In genomic region chr11:133927690-133928627, GRCh38 we compare ENCODE assay signal across 8 cellular contexts. TPM values are rescaled to one million over a fixed set of nuclear protein-coding genes. Genes with fewer than 3 reads are reported as not detected.
DNase-seq lines count a peak whose midpoint lies in the region; ATAC-seq, FAIRE-seq and TF ChIP-seq lines count a peak whose summit lies in the region.

No MANE protein-coding gene starts in this region.

- in situ Hi-C loops in IMR-90 (cut with MboI; ENCODE audit: low sequenced_read_pairs) = loop anchor here (10.0 kb wide), 1 partner anchor 217 kb away; no protein-coding TSS in a partner anchor

- DNase-seq in DMS53 treated with DMSO at 0.1 percent for 48 hours (lab: John Stamatoyannopoulos, UW; ENCODE audit: unreplicated experiment) (peak; percentile 79), IMR-90 (peak; percentile 39), PC-9 (peak in 1 of 2 experiments; percentile 37), frontal cortex (ENCODE audit: low spot score in 2 of 2) (peak; percentile 68 to 82), posterior cingulate gyrus (peak; percentile 54 to 97 (median 76)), urothelium cell line (ENCODE audit: low spot score) (peak; percentile 73)
- DNase-seq in activated T-helper 9 cell treated with anti-CD3 and anti-CD28 coated beads, Interleukin-2, amount 50 U/mL, for 16 hours (ENCODE audit: low read depth) = peak; percentile 45

- H2BK120ac ChIP-seq in IMR-90 (ENCODE audit: low read depth, low read length) = no peak overlapping the region

- no peak overlapping the region for H3K56ac ChIP-seq in IMR-90 (ENCODE audit: extremely low read depth, insufficient read depth, low read length)

- TF ChIP-seq POLR2A in IMR-90 (IDR thresholded peaks at IDR 0.05; ENCODE audit: low read depth, low read length) = no peak

- 20% methylated on average over 11 of the region's 36 CpGs; no CpG with 5 or more reads in 1 of the 2 experiments for WGBS in IMR-90 (ENCODE audit: extremely low coverage in 2 of 2, insufficient read length in 1 of 2), 2 experiments

- no peaks in the 10 kb centered on the region for H3K9me1 ChIP-seq in IMR-90 (ENCODE audit: insufficient read depth, low read length)

- H2BK5ac ChIP-seq in IMR-90 (ENCODE audit: low read depth, low read length, poor library complexity, severe bottlenecking) = no peak overlapping the region

- no peak overlapping the region for H2BK20ac ChIP-seq in IMR-90 (ENCODE audit: low read depth, low read length)

- H4K20me1 ChIP-seq in IMR-90 (ENCODE audit: insufficient read depth, low read length) (no peaks in the 10 kb centered on the region), PC-9 (ENCODE audit: insufficient read depth) (no peaks in the 10 kb centered on the region)

- TF ChIP-seq CTCF in IMR-90 (conservative IDR thresholded peaks at IDR 0.05; ENCODE audit: low read depth, low read length) (peak; percentile 81), PC-9 (conservative IDR thresholded peaks at IDR 0.05) (peak; percentile 78)

- H3K9me3 ChIP-seq in IMR-90 (ENCODE audit: control insufficient read depth, insufficient read depth, low read length) = no peaks in the 10 kb centered on the region
- H3K9me3 ChIP-seq in PC-9 (ENCODE audit: insufficient read depth, low read depth) = no peaks in the 10 kb centered on the region

- no peaks in the 10 kb centered on the region for H3K79me2 ChIP-seq in PC-9 (ENCODE audit: low read depth)

- H3K4me2 ChIP-seq in IMR-90 (ENCODE audit: low read depth, low read length) (peak overlapping the region; percentile 74), PC-9 (no peak overlapping the region)

- H3K79me1 ChIP-seq in IMR-90 (ENCODE audit: low read depth in 1 of 2, low read length in 2 of 2) = no peaks in the 10 kb centered on the region

- no peak overlapping the region for H3K14ac ChIP-seq in IMR-90 (replicated peaks; ENCODE audit: low read depth, low read length)

- H3K9me2 ChIP-seq in PC-9 (ENCODE audit: insufficient read depth) = no peaks in the 10 kb centered on the region

- intact Hi-C loops in IMR-90 (cut with micrococcal nuclease) (loop anchor here (1.0 to 10.0 kb wide), 3 partner anchors 117 to 297 kb away; partner anchors contain the start of genes NCAPD3 and VPS26B), PC-9 (cut with micrococcal nuclease; ENCODE audit: unreplicated experiment) (loop anchor here (5.0 kb wide), 1 partner anchor 219 kb away; no protein-coding TSS in a partner anchor), posterior cingulate gyrus (cut with DNase I) (loop anchor here (5.0 kb wide), 2 partner anchors 119 to 209 kb away; no protein-coding TSS in a partner anchor)

- H3K27me3 ChIP-seq in IMR-90 (ENCODE audit: control insufficient read depth, insufficient read depth, low read length) (no peaks in the 10 kb centered on the region), PC-9 (ENCODE audit: insufficient read depth, low read depth) (peaks cover 91% of the 10 kb centered on the region)

- no peak overlapping the region for H4K91ac ChIP-seq in IMR-90 (ENCODE audit: insufficient read depth, low read depth, low read length)

- H3K36me3 ChIP-seq in IMR-90 (ENCODE audit: control insufficient read depth, insufficient read depth, low read length) = no peaks in the 10 kb centered on the region
- no peaks in the 10 kb centered on the region for H3K36me3 ChIP-seq in PC-9 (ENCODE audit: low read depth)

- no peak overlapping the region for H4K5ac ChIP-seq in IMR-90 (ENCODE audit: low read depth, low read length)

- TF ChIP-seq RAD21 in IMR-90 (IDR thresholded peaks at IDR 0.05; ENCODE audit: low read length) = peak; percentile 87

- dilution Hi-C loops in IMR-90 (cut with HindIII; ENCODE audit: low sequenced_read_pairs, unreplicated experiment) = no loop called here

- POLR2A ChIA-PET in IMR-90 (lab: Charles Lee; ENCODE audit: unreplicated experiment) = no interaction called here
- POLR2A ChIA-PET in PC-9 (lab: Charles Lee; ENCODE audit: unreplicated experiment) = no interaction called here

- no peak overlapping the region for H3K4ac ChIP-seq in IMR-90 (ENCODE audit: low read depth, low read length)

- H2BK15ac ChIP-seq in IMR-90 (ENCODE audit: low read depth, low read length) = no peak overlapping the region

- H2AFZ ChIP-seq in IMR-90 (replicated peaks; ENCODE audit: low read length, poor library complexity) (peak overlapping the region; percentile 47), PC-9 (no peak overlapping the region)

- no peak overlapping the region for H2AK9ac ChIP-seq in IMR-90 (replicated peaks; ENCODE audit: low read depth, low read length, poor library complexity)

- BruUV-seq in IMR-90 (replicated peaks; lab: Mats Ljungman, UMichigan) (no TSS peak), PC-9 (replicated peaks; lab: Mats Ljungman, UMichigan) (no TSS peak)

- ATAC-seq in GM21515 (IDR thresholded peaks at IDR 0.05; ENCODE audit: unreplicated experiment) (peak; percentile 78), IMR-90 (ENCODE audit: low read depth) (peak; percentile 99)

- H3K4me1 ChIP-seq in IMR-90 (ENCODE audit: control insufficient read depth, insufficient read depth, low read length) (no peaks in the 10 kb centered on the region), PC-9 (replicated peaks; ENCODE audit: insufficient read depth) (no peaks in the 10 kb centered on the region)

- no peak overlapping the region for H3K4me3 ChIP-seq in IMR-90 (ENCODE audit: insufficient read depth, low read depth, low read length)
- no peak overlapping the region for H3K4me3 ChIP-seq in PC-9

- H3F3A ChIP-seq in PC-9 (ENCODE audit: insufficient read depth, low read depth) = no peaks in the 10 kb centered on the region

- H4K8ac ChIP-seq in IMR-90 (ENCODE audit: low read depth in 2 of 2, low read length in 2 of 2) = no peak overlapping the region

- CTCF ChIA-PET in IMR-90 (lab: Yijun Ruan, JAX) = interaction anchor here (0.5 to 0.6 kb wide), 2 partner anchors 109 to 278 kb away, joined by 3 to 4 read pairs; no protein-coding TSS in a partner anchor
- CTCF ChIA-PET in PC-9 (lab: Charles Lee) = no interaction called here

- no peak overlapping the region for H3K18ac ChIP-seq in IMR-90 (ENCODE audit: low read depth, low read length)

- H2AK5ac ChIP-seq in IMR-90 (ENCODE audit: low read depth, low read length) = no peak overlapping the region

- no peak overlapping the region for H3K9ac ChIP-seq in IMR-90 (ENCODE audit: low read depth, low read length)

- no peak overlapping the region for H3K23ac ChIP-seq in IMR-90 (ENCODE audit: low read depth, low read length)

- no peak overlapping the region for H3K27ac ChIP-seq in IMR-90 (ENCODE audit: insufficient read depth, low read length)
- no peak overlapping the region for H3K27ac ChIP-seq in PC-9

- FAIRE-seq in frontal cortex (lab: Jason Lieb, UNC) (no peak), urothelium cell line (lab: Jason Lieb, UNC) (no peak)

TF ChIP-seq in IMR-90, 13 proteins besides CTCF, POLR2A, EP300 and RAD21:
- TF ChIP-seq BHLHE40 (IDR thresholded peaks at IDR 0.05; ENCODE audit: low read depth, low read length) (no peak), SMC3 (IDR thresholded peaks at IDR 0.05; ENCODE audit: low read depth, low read length) (peak; percentile 73)

RNA-seq across cellular contexts. Expression of gene IGSF9B, which starts 28.8 kb away (rescaled TPM):
- total RNA-seq in IMR-90 (2012; rRNA removed) (under 0.01 TPM in 1 of 2 replicates, not detected in the other), PC-9 (2021) (not detected in 2 replicates), frontal cortex (6.9 TPM)
- 0.10 and 0.13 TPM in 2 replicates for polyA plus RNA-seq in IMR-90 (2012; rRNA removed)
- polyA plus RNA-seq in IMR-90 (2012; cell fraction: cytosol; rRNA removed) = 0.07 TPM in 1 of 2 replicates, not detected in the other
- 0.47 and 0.55 TPM in 2 replicates for polyA plus RNA-seq in IMR-90 (2012; cell fraction: nucleus; rRNA removed; ENCODE audit: low replicate concordance)
